Comparison of ENCODE assay signal across 8 cellular contexts in genomic region chr18:2104620-2105462, GRCh38.
DNase-seq lines count a peak whose midpoint lies in the region; ATAC-seq and TF ChIP-seq lines count a peak whose summit lies in the region.

No MANE protein-coding gene starts in this region.

- CTCF ChIA-PET in BJ (lab: Yijun Ruan, JAX): interaction anchor here (0.6 to 4.7 kb wide), 35 partner anchors 8 to 519 kb away, joined by 3 to 103 read pairs (median 4); no protein-coding TSS in a partner anchor

- ATAC-seq in GM18868 (IDR thresholded peaks at IDR 0.05; ENCODE audit: unreplicated experiment): peak; percentile 92
- ATAC-seq in HG03039 (IDR thresholded peaks at IDR 0.05; ENCODE audit: unreplicated experiment): peak; percentile 86
- no peak for ATAC-seq in sciatic nerve

- H3K9ac ChIP-seq in NT2/D1 (ENCODE audit: insufficient read length, low read depth): no peak overlapping the region

- peak; percentile 83 for TF ChIP-seq CTCF in BJ (IDR thresholded peaks at IDR 0.05; ENCODE audit: insufficient read depth, low read depth, low read length)

- H3K36me3 Mint-ChIP-seq in activated T-helper 1 cell treated with anti-CD3 and anti-CD28 coated beads, Interleukin-12 subunit alpha, Interleukin-12 subunit beta, Interleukin-2, Interleukin-4 antibody, amounts not matched to agents 30 ng/mL and 10 ng/mL and 1 ng/mL, durations not matched to agents 14 hours and 24 hours and 36 hours (ENCODE audit: low read depth): no peaks in the 10 kb centered on the region

- no peak overlapping the region for H3K27ac Mint-ChIP-seq in activated T-helper 1 cell treated with anti-CD3 and anti-CD28 coated beads, Interleukin-12 subunit alpha, Interleukin-12 subunit beta, Interleukin-2, Interleukin-4 antibody, amounts not matched to agents 30 ng/mL and 10 ng/mL and 1 ng/mL, durations not matched to agents 14 hours and 24 hours and 36 hours

- no peak for DNase-seq in BJ (ENCODE audit: low read depth)
- DNase-seq in NT2/D1 (ENCODE audit: low read depth, low spot score): peak; percentile 22
- DNase-seq in activated T-helper 1 cell treated with anti-CD3 and anti-CD28 coated beads, Interleukin-12 subunit alpha, Interleukin-12 subunit beta, Interleukin-2, Interleukin-4 antibody, amounts not matched to agents 30 ng/mL and 10 ng/mL and 1 ng/mL, durations not matched to agents 14 hours and 24 hours and 36 hours (ENCODE audit: low spot score): peak; percentile 22
- DNase-seq in globus pallidus (ENCODE audit: low spot score): peak; percentile 20
- peak; percentile 20 for DNase-seq in renal cortical epithelial cell (ENCODE audit: low read depth)
- no peak for DNase-seq in sciatic nerve (ENCODE audit: low spot score)

- intact Hi-C loops in activated T-helper 1 cell treated with anti-CD3 and anti-CD28 coated beads, Interleukin-12 subunit alpha, Interleukin-12 subunit beta, Interleukin-2, Interleukin-4 antibody, amounts not matched to agents 30 ng/mL and 10 ng/mL and 1 ng/mL, durations not matched to agents 14 hours and 24 hours and 36 hours (cut with micrococcal nuclease): loop anchor here (2.0 kb wide), 1 partner anchor 120 kb away; no protein-coding TSS in a partner anchor
- intact Hi-C loops in sciatic nerve (cut with DNase I): no loop called here

- no peaks in the 10 kb centered on the region for H3K4me1 ChIP-seq in NT2/D1 (ENCODE audit: insufficient read depth, insufficient read length)

- H3K36me3 ChIP-seq in BJ (ENCODE audit: control insufficient read depth, insufficient read depth, low read length) (no peaks in the 10 kb centered on the region), NT2/D1 (ENCODE audit: insufficient read depth, insufficient read length, low read length) (no peaks in the 10 kb centered on the region)

- no peak overlapping the region for H3K4me3 Mint-ChIP-seq in activated T-helper 1 cell treated with anti-CD3 and anti-CD28 coated beads, Interleukin-12 subunit alpha, Interleukin-12 subunit beta, Interleukin-2, Interleukin-4 antibody, amounts not matched to agents 30 ng/mL and 10 ng/mL and 1 ng/mL, durations not matched to agents 14 hours and 24 hours and 36 hours

- H3K4me3 ChIP-seq in BJ (ENCODE audit: low read depth, low read length) (no peak overlapping the region), NT2/D1 (ENCODE audit: insufficient read length, low read depth) (no peak overlapping the region)

- no peaks in the 10 kb centered on the region for H3K4me1 Mint-ChIP-seq in activated T-helper 1 cell treated with anti-CD3 and anti-CD28 coated beads, Interleukin-12 subunit alpha, Interleukin-12 subunit beta, Interleukin-2, Interleukin-4 antibody, amounts not matched to agents 30 ng/mL and 10 ng/mL and 1 ng/mL, durations not matched to agents 14 hours and 24 hours and 36 hours (ENCODE audit: low read depth)

- peaks cover 2% of the 10 kb centered on the region for H3K27me3 Mint-ChIP-seq in activated T-helper 1 cell treated with anti-CD3 and anti-CD28 coated beads, Interleukin-12 subunit alpha, Interleukin-12 subunit beta, Interleukin-2, Interleukin-4 antibody, amounts not matched to agents 30 ng/mL and 10 ng/mL and 1 ng/mL, durations not matched to agents 14 hours and 24 hours and 36 hours (ENCODE audit: insufficient read depth)

- POLR2A ChIA-PET in BJ (lab: Charles Lee): no interaction called here

- H3K27me3 ChIP-seq in BJ (ENCODE audit: control insufficient read depth, insufficient read depth, low read length) (no peaks in the 10 kb centered on the region), NT2/D1 (ENCODE audit: insufficient read depth, insufficient read length) (no peaks in the 10 kb centered on the region)

- no peaks in the 10 kb centered on the region for H3K9me3 Mint-ChIP-seq in activated T-helper 1 cell treated with anti-CD3 and anti-CD28 coated beads, Interleukin-12 subunit alpha, Interleukin-12 subunit beta, Interleukin-2, Interleukin-4 antibody, amounts not matched to agents 30 ng/mL and 10 ng/mL and 1 ng/mL, durations not matched to agents 14 hours and 24 hours and 36 hours

- H3K9me3 ChIP-seq in NT2/D1 (ENCODE audit: insufficient read depth, low read length): no peaks in the 10 kb centered on the region; the same call in 1 of the 2 replicates

Comparison
In these comparisons a context has a peak if more than half of its experiments do, and no peak if none do; other contexts are left out.
1. DNase-seq: peak in NT2/D1 (single experiment), activated T-helper 1 cell treated with anti-CD3 and anti-CD28 coated beads, Interleukin-12 subunit alpha, Interleukin-12 subunit beta, Interleukin-2, Interleukin-4 antibody, amounts not matched to agents 30 ng/mL and 10 ng/mL and 1 ng/mL, durations not matched to agents 14 hours and 24 hours and 36 hours (single experiment), globus pallidus (single experiment) and renal cortical epithelial cell (single experiment); none in BJ (single experiment) and sciatic nerve (single experiment).